Comparison of ENCODE assay signal across 25 cellular contexts in the genomic region with DNA sequence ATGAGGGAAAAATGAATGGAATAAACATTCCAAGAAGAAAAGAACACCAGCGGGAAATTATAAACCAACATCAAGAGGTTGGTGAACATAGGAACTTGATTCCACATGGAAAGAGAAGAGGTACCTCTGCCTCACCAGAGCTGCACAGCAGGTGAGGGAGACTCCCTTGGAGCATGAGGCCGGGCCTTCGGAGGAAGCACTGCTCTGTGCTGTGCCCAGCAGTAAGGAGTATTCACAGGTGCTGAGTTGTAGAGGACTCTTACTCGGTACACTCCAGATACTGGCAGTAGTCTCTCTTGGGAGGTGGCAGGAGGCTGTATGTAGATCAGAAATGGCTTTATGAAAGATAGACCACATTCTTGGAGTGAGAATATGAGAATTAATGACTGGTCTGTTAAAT.
A peak's percentile ranks its signal among the peaks of the same experiment; 100 is the strongest.
DNase-seq lines count a peak whose midpoint lies in the region; FAIRE-seq and TF ChIP-seq lines count a peak whose summit lies in the region.
"Had no signal": no experiment of that assay in that cellular context is flagged by ENCODE, and none has a peak within 500 bp of the region (broad histone marks: within the 10 kb centered on the region; RNA-seq: fewer than 3 reads in every experiment).

No MANE protein-coding gene starts in this region.

- no peaks in the 10 kb centered on the region for H3K23me2 ChIP-seq in H1 (ENCODE audit: low read depth, low read length)

- H2BK15ac ChIP-seq in H1 (ENCODE audit: low read length) (no peak overlapping the region), neuronal stem cell (ENCODE audit: low read length) (no peak overlapping the region)

- H3K56ac ChIP-seq in H1 (replicated peaks; ENCODE audit: insufficient read length, low read depth, low read length), result no peak overlapping the region

- FAIRE-seq in H54 (lab: Jason Lieb, UNC), result peak; percentile 30
- no peak for FAIRE-seq in H1 (lab: Jason Lieb, UNC)
- FAIRE-seq: GM12878, GM19239, K562 had no signal

- POLR2A ChIA-PET in HEK293 (lab: Yijun Ruan, JAX), result no interaction called here
- POLR2A ChIA-PET in H1 (lab: Charles Lee; ENCODE audit: partially characterized antibody), result no interaction called here

- no peaks in the 10 kb centered on the region for H3K4me1 ChIP-seq in HEK293 (ENCODE audit: control insufficient read depth, insufficient read depth, low read length)
- no peaks in the 10 kb centered on the region for H3K4me1 ChIP-seq in H1 (replicated peaks in 1 of 4; ENCODE audit: control insufficient read depth in 3 of 4, insufficient read depth in 4 of 4, low read length in 3 of 4)
- peaks cover 0 to 3% of the 10 kb centered on the region in 2 donors for H3K4me1 ChIP-seq in neuronal stem cell (ENCODE audit: control insufficient read depth in 2 of 2, insufficient read depth in 1 of 2, low read depth in 1 of 2, low read length in 2 of 2)
- H3K4me1 ChIP-seq: BE2C had no signal

- no peak for TF ChIP-seq EP300 in H1 (IDR thresholded peaks at IDR 0.05; ENCODE audit: borderline replicate concordance in 1 of 2, low read depth in 2 of 2, low read length in 2 of 2)

- H2AK5ac ChIP-seq in H1 (ENCODE audit: low read depth, low read length) (no peak overlapping the region), neuronal stem cell (ENCODE audit: low read depth, low read length) (no peak overlapping the region)

- H2BK12ac ChIP-seq in H1 (ENCODE audit: low read depth, low read length) (no peak overlapping the region), neuronal stem cell (ENCODE audit: low read length) (no peak overlapping the region)

- no peak overlapping the region for H3K9ac ChIP-seq in H1 (replicated peaks in 1 of 4; ENCODE audit: extremely low read depth in 1 of 4, low read depth in 3 of 4, low read length in 3 of 4)
- no peak overlapping the region for H3K9ac ChIP-seq in neuronal stem cell (ENCODE audit: low read depth, low read length, poor library complexity)

- H4K5ac ChIP-seq in H1 (ENCODE audit: insufficient read length, low read depth, low read length), result no peak overlapping the region

- H2BK5ac ChIP-seq in H1 (ENCODE audit: low read depth, low read length), result no peak overlapping the region
- no peak overlapping the region for H2BK5ac ChIP-seq in neuronal stem cell (ENCODE audit: low read length)

- TF ChIP-seq POLR2A in H54 (IDR thresholded peaks at IDR 0.05; ENCODE audit: low read depth, low read length) (no peak), H1 (IDR thresholded peaks at IDR 0.05; ENCODE audit: control extremely low read depth in 1 of 2, low read depth in 2 of 2, low read length in 2 of 2) (no peak)

- H3K4ac ChIP-seq in H1 (replicated peaks; ENCODE audit: insufficient read length, low read depth, low read length), result no peak overlapping the region
- no peak overlapping the region for H3K4ac ChIP-seq in neuronal stem cell (ENCODE audit: low read length)

- no peak overlapping the region for H4K91ac ChIP-seq in H1 (replicated peaks; ENCODE audit: insufficient read length, low read length)
- H4K91ac ChIP-seq in neuronal stem cell (ENCODE audit: low read depth, low read length, poor library complexity), result no peak overlapping the region

- TF ChIP-seq CTCF in HEK293 (tag by site-specific recombination; IDR thresholded peaks at IDR 0.05) (no peak), H1 (IDR thresholded peaks at IDR 0.05; ENCODE audit: control extremely low read depth in 1 of 3, insufficient read depth in 1 of 3, low read depth in 1 of 3, low read length in 3 of 3) (no peak)

- H3K27me3 ChIP-seq in H1 (replicated peaks in 1 of 4; ENCODE audit: control insufficient read depth in 3 of 4, extremely low read depth in 1 of 4, insufficient read depth in 3 of 4, low read length in 3 of 4) (no peaks in the 10 kb centered on the region), neuronal stem cell (ENCODE audit: control insufficient read depth in 3 of 3, insufficient read depth in 3 of 3, low read depth in 1 of 3, low read length in 3 of 3) (no peaks in the 10 kb centered on the region)

- CTCF ChIA-PET in HEK293 (lab: Yijun Ruan, JAX) (interaction anchor here (0.7 kb wide), 1 partner anchor 18 kb away, joined by 3 read pairs; no protein-coding TSS in a partner anchor), H1 (lab: Charles Lee; ENCODE audit: partially characterized antibody) (no interaction called here)

- H2BK120ac ChIP-seq in H1 (replicated peaks; ENCODE audit: low read depth, low read length), result no peak overlapping the region
- H2BK120ac ChIP-seq in neuronal stem cell (ENCODE audit: low read depth, low read length), result no peak overlapping the region

- no peak for TF ChIP-seq RAD21 in H1 (IDR thresholded peaks at IDR 0.05 in 1 of 2, conservative IDR thresholded peaks at IDR 0.05 in 1 of 2; ENCODE audit: low read depth in 2 of 2, low read length in 2 of 2)

- WGBS in H1 (ENCODE audit: extremely low coverage in 1 of 2, insufficient coverage in 1 of 2, insufficient read length in 1 of 2, insufficient replicate concordance in 2 of 2, low coverage in 1 of 2, low lambda C conversion rate in 2 of 2, missing lambda C conversion rate in 1 of 2), 2 experiments, result 88% methylated on average over 4 of the region's 4 CpGs; no CpG with 5 or more reads in 1 of the 2 experiments
- WGBS in neuronal stem cell (ENCODE audit: extremely low coverage in 2 of 2, insufficient read length in 2 of 2, insufficient replicate concordance in 1 of 2), 2 donors, result no CpG with 5 or more reads among the region's 4 CpGs

- H3K18ac ChIP-seq in H1 (ENCODE audit: extremely low read depth, low read length), result no peak overlapping the region
- no peak overlapping the region for H3K18ac ChIP-seq in neuronal stem cell (ENCODE audit: low read length)

- H3K4me3 ChIP-seq in HEK293 (ENCODE audit: low read depth, low read length), result no peak overlapping the region
- H3K4me3 ChIP-seq in H1 (ENCODE audit: extremely low read depth in 1 of 4, insufficient read depth in 2 of 4, low read depth in 3 of 4, low read length in 4 of 4), result no peak overlapping the region
- no peak overlapping the region for H3K4me3 ChIP-seq in neuronal stem cell (ENCODE audit: low read length in 2 of 2)
- H3K4me3 ChIP-seq: GM12878, K562 had no signal

- no peaks in the 10 kb centered on the region for H3K79me1 ChIP-seq in H1 (ENCODE audit: low read depth, low read length)
- no peaks in the 10 kb centered on the region for H3K79me1 ChIP-seq in neuronal stem cell (ENCODE audit: low read depth, low read length)

- H3K4me2 ChIP-seq in H1 (ENCODE audit: insufficient read depth in 1 of 2, low read depth in 2 of 2, low read length in 2 of 2) (no peak overlapping the region), neuronal stem cell (ENCODE audit: insufficient read depth, low read length, poor library complexity, severe bottlenecking) (peak overlapping the region; percentile 11)

- H2AFZ ChIP-seq in H1 (ENCODE audit: low read length) (0 out of 2 replicates have a peak overlapping the region, but pooled peaks have one; percentile 77), neuronal stem cell (ENCODE audit: low read length) (no peak overlapping the region)

- no peak overlapping the region for H2BK20ac ChIP-seq in H1 (ENCODE audit: low read length)

- no peak overlapping the region for H3K23ac ChIP-seq in H1 (ENCODE audit: insufficient read length)
- H3K23ac ChIP-seq in neuronal stem cell (ENCODE audit: low read depth, low read length, poor library complexity), result no peak overlapping the region

- H3K27ac ChIP-seq in HEK293 (ENCODE audit: extremely low read depth, low read depth, low read length) (no peak overlapping the region), H1 (ENCODE audit: low read depth, low read length) (no peak overlapping the region), neuronal stem cell (replicated peaks; ENCODE audit: low read length) (no peak overlapping the region)
- H3K27ac ChIP-seq: HL-60 had no signal

- no peaks in the 10 kb centered on the region for H4K20me1 ChIP-seq in H1 (replicated peaks in 1 of 2; ENCODE audit: control insufficient read depth in 1 of 2, insufficient read depth in 2 of 2, low read length in 2 of 2)

- no peak for DNase-seq in H54 (ENCODE audit: insufficient read length, low spot score)
- no peak for DNase-seq in H1 (ENCODE audit: low read depth in 1 of 2, low spot score in 2 of 2)
- DNase-seq in neuronal stem cell (ENCODE audit: low spot score), result no peak
- no peak for DNase-seq in stimulated activated naive CD4-positive, alpha-beta T cell (lab: John Stamatoyannopoulos, UW)
- no peak for DNase-seq in NCI-H2029 treated with DMSO at 0.1 percent for 48 hours (lab: John Stamatoyannopoulos, UW)
- DNase-seq in NCI-H2081 treated with DMSO at 0.1 percent for 48 hours (lab: John Stamatoyannopoulos, UW), result no peak
- DNase-seq: ACHN; BE2C; C1 segment of cervical spinal cord; CD4-positive, CD25-positive, alpha-beta regulatory T cell; CD8-positive, alpha-beta memory T cell; COR-L47; DMS 273 treated with DMSO at 0.1 percent for 48 hours; DMS53; DND-41; EL; GOT3; HCEC 1CT; HFFc6; IMR-90 had no signal

- no peak overlapping the region for H3K14ac ChIP-seq in H1 (ENCODE audit: insufficient read length)
- H3K14ac ChIP-seq in neuronal stem cell (ENCODE audit: low read length), result no peak overlapping the region

- H4K8ac ChIP-seq in H1 (ENCODE audit: extremely low read depth, insufficient read depth, low read length), result no peak overlapping the region
- H4K8ac ChIP-seq in neuronal stem cell (ENCODE audit: low read depth, low read length), result no peak overlapping the region

- no peaks in the 10 kb centered on the region for H3K79me2 ChIP-seq in H1 (ENCODE audit: control insufficient read depth in 1 of 2, insufficient read depth in 2 of 2, low read length in 2 of 2)

- H3K36me3 ChIP-seq in HEK293 (ENCODE audit: control insufficient read depth in 2 of 2, insufficient read depth in 1 of 2, low read length in 2 of 2) (no peaks in the 10 kb centered on the region), H1 (ENCODE audit: control insufficient read depth in 2 of 4, insufficient read depth in 4 of 4, low read length in 3 of 4) (no peaks in the 10 kb centered on the region), neuronal stem cell (replicated peaks in 1 of 2; ENCODE audit: control insufficient read depth in 2 of 2, insufficient read depth in 2 of 2, low read length in 2 of 2) (peaks cover 0 to 49% of the 10 kb centered on the region in 2 donors)
- H3K36me3 ChIP-seq: BE2C had no signal

- H3K9me3 ChIP-seq in HEK293 (ENCODE audit: control insufficient read depth, insufficient read depth, low read depth, low read length) (no peaks in the 10 kb centered on the region; the same call in 1 of the 2 replicates), H1 (ENCODE audit: insufficient read depth in 2 of 2, low read depth in 1 of 2, low read length in 1 of 2) (no peaks in the 10 kb centered on the region), neuronal stem cell (replicated peaks in 1 of 2; ENCODE audit: control insufficient read depth in 2 of 2, insufficient read depth in 1 of 2, low read depth in 1 of 2, low read length in 2 of 2) (no peaks in the 10 kb centered on the region)
- H3K9me3 ChIP-seq: BE2C had no signal

TF ChIP-seq in HEK293, 187 proteins besides CTCF, POLR2A, EP300 and RAD21 (continues in another document):
- 0 out of 2 replicates have a peak, but pooled peaks have one; percentile 12 for TF ChIP-seq ZIC2 (tag by site-specific recombination; IDR thresholded peaks at IDR 0.05)

TF ChIP-seq in H1, 55 proteins besides CTCF, POLR2A, EP300 and RAD21 (continues in another document):
- TF ChIP-seq FOSL1 (IDR thresholded peaks at IDR 0.05; ENCODE audit: insufficient read depth, low read depth, low read length), result no peak
- TF ChIP-seq POU5F1 (IDR thresholded peaks at IDR 0.05; ENCODE audit: low read depth, low read length), result no peak
